ENCODE assay signal across 32 cellular contexts in the genomic region with DNA sequence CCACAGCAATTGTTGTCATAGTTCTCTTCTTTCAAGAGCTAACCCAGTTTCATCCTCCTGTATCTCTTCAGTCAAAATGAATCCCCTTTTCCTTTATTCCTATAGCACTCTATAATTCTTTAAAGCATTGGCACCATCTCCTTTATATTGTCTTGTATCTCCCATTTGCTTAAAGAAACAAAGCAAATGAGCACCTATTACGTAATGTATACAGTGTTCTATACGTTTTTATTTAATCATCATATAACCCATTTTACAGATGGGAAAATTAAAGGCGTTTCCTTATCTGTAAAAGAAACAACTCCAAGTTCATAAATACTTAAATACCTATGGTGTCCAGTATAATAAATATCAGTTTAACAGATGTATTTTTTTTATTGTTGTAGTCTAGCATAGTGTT.
"Had no signal": no experiment of that assay in that cellular context is flagged by ENCODE, and none has a peak within 500 bp of the region (broad histone marks: within the 10 kb centered on the region; RNA-seq: fewer than 3 reads in every experiment).

No MANE protein-coding gene starts in this region.

- DNase-seq: activated CD4-positive, alpha-beta memory T cell treated with anti-CD3 and anti-CD28 coated beads, Interleukin-2, amount 10 ng/mL, durations not matched to agents 7 days and 5 days; activated CD4-positive, alpha-beta T cell treated with anti-CD3 and anti-CD28 coated beads for 1 hour; activated CD4-positive, alpha-beta T cell treated with anti-CD3 and anti-CD28 coated beads for 36 hours; activated CD4-positive, alpha-beta T cell treated with anti-CD3 and anti-CD28 coated beads for 48 hours; activated CD4-positive, alpha-beta T cell treated with anti-CD3 and anti-CD28 coated beads, Interleukin-2, amount 10 ng/mL, durations not matched to agents 7 days and 5 days; activated CD4-positive, alpha-beta T cell treated with anti-CD3 and anti-CD28 coated beads, Interleukin-2, amount 50 U/mL, for 48 hours; activated CD4-positive, CD25-positive, alpha-beta regulatory T cell; activated CD8-positive, alpha-beta memory T cell treated with anti-CD3 and anti-CD28 coated beads for 24 hours; activated CD8-positive, alpha-beta memory T cell treated with anti-CD3 and anti-CD28 coated beads, Interleukin-2, amount 10 ng/mL, durations not matched to agents 7 days and 5 days; activated CD8-positive, alpha-beta memory T cell treated with anti-CD3 and anti-CD28 coated beads, Interleukin-2, amount 50 U/mL, for 48 hours; activated CD8-positive, alpha-beta T cell treated with anti-CD3 and anti-CD28 coated beads, Interleukin-2, amount 10 ng/mL, durations not matched to agents 7 days and 5 days; activated effector memory CD4-positive, alpha-beta T cell treated with Interleukin-2 at 50 U/mL for 16 hours; activated gamma-delta T cell; activated naive CD4-positive, alpha-beta T cell treated with anti-CD3 and anti-CD28 coated beads, Interleukin-2, amount 10 ng/mL, durations not matched to agents 7 days and 5 days; activated naive CD4-positive, alpha-beta T cell treated with Interleukin-2 at 50 U/mL for 16 hours; activated naive CD8-positive, alpha-beta T cell treated with anti-CD3 and anti-CD28 coated beads, Interleukin-2, amount 10 ng/mL, durations not matched to agents 7 days and 5 days; activated naive CD8-positive, alpha-beta T cell treated with anti-CD3 and anti-CD28 coated beads, Interleukin-2, amount 50 U/mL, for 24 hours; activated T-cell treated with anti-CD3 and anti-CD28 coated beads, Interleukin-2, amount 50 U/mL, for 24 hours; activated T-cell treated with anti-CD3 and anti-CD28 coated beads, Interleukin-2, amount 50 U/mL, for 48 hours; amygdala; anterior cingulate cortex; caudate nucleus; cerebellar nuclear complex; T-helper 2 cell; T-helper 9 cell; WERI-Rb-1 had no signal

- H3K27me3 ChIP-seq: ascending aorta, cardiac muscle cell had no signal

- ATAC-seq: activated CD4-positive, alpha-beta T cell treated with anti-CD3 and anti-CD28 coated beads for 36 hours; activated CD4-positive, CD25-positive, alpha-beta regulatory T cell treated with anti-CD3 and anti-CD28 coated beads, Interleukin-2, amount 50 U/mL, for 24 hours; activated CD8-positive, alpha-beta memory T cell treated with anti-CD3 and anti-CD28 coated beads, Interleukin-2, amount 10 ng/mL, durations not matched to agents 7 days and 5 days; activated CD8-positive, alpha-beta T cell treated with anti-CD3 and anti-CD28 coated beads, Interleukin-2, amount 10 ng/mL, durations not matched to agents 7 days and 5 days; activated naive CD8-positive, alpha-beta T cell treated with anti-CD3 and anti-CD28 coated beads, Interleukin-2, amount 50 U/mL, for 24 hours; WTC11 had no signal

- FAIRE-seq: bronchial epithelial cell, TTC549 had no signal

- H3K4me3 ChIP-seq: ascending aorta, cardiac muscle cell had no signal

- H3K36me3 ChIP-seq: ascending aorta, WERI-Rb-1 had no signal

- H3K27ac ChIP-seq: ascending aorta, cardiac muscle cell, WERI-Rb-1 had no signal

- H3K9me3 ChIP-seq: ascending aorta had no signal

- H3K4me1 ChIP-seq: ascending aorta had no signal
